Comparison of ENCODE assay signal across 17 cellular contexts in genomic region chr12:15157200-15157599, GRCh38.
DNase-seq lines count a peak whose midpoint lies in the region; ATAC-seq, FAIRE-seq and TF ChIP-seq lines count a peak whose summit lies in the region.
"Had no signal": no experiment of that assay in that cellular context is flagged by ENCODE, and none has a peak within 500 bp of the region (broad histone marks: within the 10 kb centered on the region; RNA-seq: fewer than 3 reads in every experiment).

No MANE protein-coding gene starts in this region.

- TF ChIP-seq RAD21 in K562 (CRISPR knock-in tag; conservative IDR thresholded peaks at IDR 0.05 in 1 of 2, IDR thresholded peaks at IDR 0.05 in 1 of 2) = no peak

- CTCF ChIA-PET in K562 (lab: Yijun Ruan, JAX; ENCODE audit: low intra/inter-chr PET ratio) (no interaction called here), WTC11 (lab: Charles Lee) (interaction anchor here (6.0 kb wide), 1 partner anchor 64 kb away, joined by 48 read pairs; the partner anchor contains the start of gene RERG)

- no peaks in the 10 kb centered on the region for H3K4me1 Mint-ChIP-seq in WTC11
- H3K4me1 Mint-ChIP-seq: activated CD4-positive, alpha-beta T cell treated with anti-CD3 and anti-CD28 coated beads for 36 hours; activated naive CD4-positive, alpha-beta T cell treated with anti-CD3 and anti-CD28 coated beads, Interleukin-2, amount 10 ng/mL, durations not matched to agents 7 days and 5 days had no signal

- no peak for TF ChIP-seq CTCF in K562 (IDR thresholded peaks at IDR 0.05 in 2 of 3, conservative IDR thresholded peaks at IDR 0.05 in 1 of 3; ENCODE audit: insufficient read depth in 2 of 3, low read depth in 1 of 3, low read length in 3 of 3)
- no peak for TF ChIP-seq CTCF in parathyroid adenoma (IDR thresholded peaks at IDR 0.05)
- TF ChIP-seq CTCF in tibial nerve (IDR thresholded peaks at IDR 0.05) = no peak
- TF ChIP-seq CTCF in WTC11 (IDR thresholded peaks at IDR 0.05) = no peak

- POLR2A ChIA-PET in K562 (lab: Yijun Ruan, JAX) (no interaction called here), WTC11 (lab: Charles Lee) (interaction anchor here (0.9 kb wide), 1 partner anchor 492 kb away, joined by 3 read pairs; no protein-coding TSS in a partner anchor)

- WGBS in K562 (ENCODE audit: insufficient coverage, low coverage, missing lambda C conversion rate) = 0% methylated on average over 1 of the region's 1 CpG
- WGBS in tibial nerve, 2 donors = 15 to 26% methylated on average over 1 of the region's 1 CpG

- TF ChIP-seq POLR2A in K562 (conservative IDR thresholded peaks at IDR 0.05) (no peak), tibial nerve (IDR thresholded peaks at IDR 0.05) (no peak)

- H3K36me3 ChIP-seq in K562 (ENCODE audit: control insufficient read depth, insufficient read depth, low read length) (no peaks in the 10 kb centered on the region), parathyroid adenoma (ENCODE audit: control insufficient read depth, insufficient read depth, low read length) (no peaks in the 10 kb centered on the region), tibial nerve (no peaks in the 10 kb centered on the region)

- H3K9me3 ChIP-seq in K562 (replicated peaks; ENCODE audit: control insufficient read depth, insufficient read depth, low read depth, low read length) (no peaks in the 10 kb centered on the region), parathyroid adenoma (ENCODE audit: control insufficient read depth, low read length) (no peaks in the 10 kb centered on the region), tibial nerve (no peaks in the 10 kb centered on the region)

- H3K9me3 Mint-ChIP-seq in WTC11 = no peaks in the 10 kb centered on the region
- H3K9me3 Mint-ChIP-seq: activated naive CD4-positive, alpha-beta T cell treated with anti-CD3 and anti-CD28 coated beads, Interleukin-2, amount 10 ng/mL, durations not matched to agents 7 days and 5 days had no signal

- H3K27ac Mint-ChIP-seq in WTC11 = no peak overlapping the region
- H3K27ac Mint-ChIP-seq: activated CD4-positive, alpha-beta T cell treated with anti-CD3 and anti-CD28 coated beads for 36 hours; activated naive CD4-positive, alpha-beta T cell treated with anti-CD3 and anti-CD28 coated beads, Interleukin-2, amount 10 ng/mL, durations not matched to agents 7 days and 5 days had no signal

- BruUV-seq in K562 (replicated peaks; lab: Mats Ljungman, UMichigan) = no TSS peak

- no peaks in the 10 kb centered on the region for H4K20me1 ChIP-seq in K562 (replicated peaks; ENCODE audit: control insufficient read depth, insufficient read depth, low read length)

- H3K36me3 Mint-ChIP-seq in WTC11 = no peaks in the 10 kb centered on the region
- H3K36me3 Mint-ChIP-seq: activated naive CD4-positive, alpha-beta T cell treated with anti-CD3 and anti-CD28 coated beads, Interleukin-2, amount 10 ng/mL, durations not matched to agents 7 days and 5 days had no signal

- H3K27ac ChIP-seq in K562 (ENCODE audit: extremely low read depth, low read depth, low read length) = no peak overlapping the region
- H3K27ac ChIP-seq in parathyroid adenoma = peak overlapping the region; percentile 31
- peak overlapping the region in 3 of 4 donors; percentile 9 to 41 (median 11) for H3K27ac ChIP-seq in tibial nerve
- H3K27ac ChIP-seq: epithelial cell of prostate, PC-9 had no signal

- H3K27me3 Mint-ChIP-seq in WTC11 (ENCODE audit: low read depth) = no peaks in the 10 kb centered on the region
- H3K27me3 Mint-ChIP-seq: activated CD4-positive, alpha-beta T cell treated with anti-CD3 and anti-CD28 coated beads for 36 hours had no signal

- H2AFZ ChIP-seq in K562 (ENCODE audit: low read depth, low read length) (no peak overlapping the region), parathyroid adenoma (no peak overlapping the region)
- H2AFZ ChIP-seq: PC-9 had no signal

- no peak overlapping the region for H3K4me3 ChIP-seq in K562
- no peak overlapping the region for H3K4me3 ChIP-seq in parathyroid adenoma (ENCODE audit: low read depth, low read length)
- H3K4me3 ChIP-seq in tibial nerve = no peak overlapping the region
- H3K4me3 ChIP-seq: PC-9 had no signal

- in situ Hi-C loops in K562 (cut with MboI) = no loop called here

- DNase-seq in K562 (ENCODE audit: extremely low read depth in 1 of 4, low spot score in 3 of 4) (no peak), iris pigment epithelial cell (ENCODE audit: low read depth) (peak; percentile 31), tibial nerve (ENCODE audit: low spot score in 2 of 2) (no peak), DMS 273 (lab: John Stamatoyannopoulos, UW; ENCODE audit: unreplicated experiment) (no peak), WTC11 (ENCODE audit: low spot score) (no peak)
- DNase-seq: activated CD4-positive, alpha-beta T cell treated with anti-CD3 and anti-CD28 coated beads for 36 hours; activated naive CD4-positive, alpha-beta T cell treated with anti-CD3 and anti-CD28 coated beads, Interleukin-2, amount 10 ng/mL, durations not matched to agents 7 days and 5 days; cerebellar nuclear complex; foreskin melanocyte; NCI-H1092 treated with DMSO at 0.1 percent for 48 hours; NCI-H2029 treated with DMSO at 0.1 percent for 48 hours; PC-9 had no signal

- intact Hi-C loops in K562 (cut with micrococcal nuclease) = no loop called here

- H3K27me3 ChIP-seq in K562 (ENCODE audit: control insufficient read depth in 2 of 2, insufficient read depth in 2 of 2, low read length in 2 of 2) (no peaks in the 10 kb centered on the region), parathyroid adenoma (ENCODE audit: control insufficient read depth, insufficient read depth, low read length) (no peaks in the 10 kb centered on the region), tibial nerve (no peaks in the 10 kb centered on the region)

- H3K9ac ChIP-seq in K562 (ENCODE audit: insufficient read depth in 1 of 2, low read depth in 2 of 2, low read length in 2 of 2) (no peak overlapping the region), parathyroid adenoma (no peak overlapping the region)

- H3K4me3 Mint-ChIP-seq in WTC11 = no peak overlapping the region
- H3K4me3 Mint-ChIP-seq: activated CD4-positive, alpha-beta T cell treated with anti-CD3 and anti-CD28 coated beads for 36 hours; activated naive CD4-positive, alpha-beta T cell treated with anti-CD3 and anti-CD28 coated beads, Interleukin-2, amount 10 ng/mL, durations not matched to agents 7 days and 5 days had no signal

- H3K4me1 ChIP-seq in K562 (replicated peaks in 1 of 2; ENCODE audit: control insufficient read depth in 2 of 2, insufficient read depth in 2 of 2, low read length in 2 of 2) (no peaks in the 10 kb centered on the region), parathyroid adenoma (peaks cover 20% of the 10 kb centered on the region), tibial nerve (peaks cover 0 to 19% (median 3%) of the 10 kb centered on the region in 4 donors)

- H3K9me1 ChIP-seq in K562 (ENCODE audit: control insufficient read depth, insufficient read depth, low read length) = no peaks in the 10 kb centered on the region

- TF ChIP-seq EP300 in K562 (IDR thresholded peaks at IDR 0.05; ENCODE audit: low read length) (no peak), tibial nerve (IDR thresholded peaks at IDR 0.05) (no peak)

- no peaks in the 10 kb centered on the region for H3K79me2 ChIP-seq in K562 (ENCODE audit: control insufficient read depth, insufficient read depth, low read length)
- H3K79me2 ChIP-seq in parathyroid adenoma = no peaks in the 10 kb centered on the region

- no peak overlapping the region for H3K4me2 ChIP-seq in K562 (ENCODE audit: insufficient read depth, low read length)
- H3K4me2 ChIP-seq in parathyroid adenoma (ENCODE audit: low read length) = no peak overlapping the region
- H3K4me2 ChIP-seq: PC-9 had no signal

- no peak for FAIRE-seq in K562 (lab: Jason Lieb, UNC)
- FAIRE-seq: astrocyte, H1 had no signal

- ATAC-seq in K562 (no peak), GM19395 (IDR thresholded peaks at IDR 0.05; ENCODE audit: unreplicated experiment) (no peak), WTC11 (no peak)
- ATAC-seq: activated CD4-positive, alpha-beta T cell treated with anti-CD3 and anti-CD28 coated beads for 36 hours had no signal

TF ChIP-seq in WTC11, 78 proteins besides CTCF, POLR2A, EP300 and RAD21 (continues in another document):
- TF ChIP-seq ZBTB21 (CRISPR knock-in tag; IDR thresholded peaks at IDR 0.05; ENCODE audit: borderline replicate concordance) (no peak), IRF2 (CRISPR knock-in tag; IDR thresholded peaks at IDR 0.05; ENCODE audit: borderline replicate concordance, low read depth) (no peak), ZNF317 (CRISPR knock-in tag; IDR thresholded peaks at IDR 0.05; ENCODE audit: borderline replicate concordance, low read depth) (no peak), TP53 (CRISPR knock-in tag; IDR thresholded peaks at IDR 0.05) (no peak), SMAD4 (CRISPR knock-in tag; IDR thresholded peaks at IDR 0.05) (no peak), ZNF671 (CRISPR knock-in tag; IDR thresholded peaks at IDR 0.05) (no peak), SMAD3 (CRISPR knock-in tag; IDR thresholded peaks at IDR 0.05; ENCODE audit: borderline replicate concordance) (no peak), GABPB1 (CRISPR knock-in tag; IDR thresholded peaks at IDR 0.05) (no peak), TEAD4 (CRISPR knock-in tag; IDR thresholded peaks at IDR 0.05) (no peak), NR2C2 (CRISPR knock-in tag; IDR thresholded peaks at IDR 0.05) (no peak)
- TF ChIP-seq, protein P1, sequence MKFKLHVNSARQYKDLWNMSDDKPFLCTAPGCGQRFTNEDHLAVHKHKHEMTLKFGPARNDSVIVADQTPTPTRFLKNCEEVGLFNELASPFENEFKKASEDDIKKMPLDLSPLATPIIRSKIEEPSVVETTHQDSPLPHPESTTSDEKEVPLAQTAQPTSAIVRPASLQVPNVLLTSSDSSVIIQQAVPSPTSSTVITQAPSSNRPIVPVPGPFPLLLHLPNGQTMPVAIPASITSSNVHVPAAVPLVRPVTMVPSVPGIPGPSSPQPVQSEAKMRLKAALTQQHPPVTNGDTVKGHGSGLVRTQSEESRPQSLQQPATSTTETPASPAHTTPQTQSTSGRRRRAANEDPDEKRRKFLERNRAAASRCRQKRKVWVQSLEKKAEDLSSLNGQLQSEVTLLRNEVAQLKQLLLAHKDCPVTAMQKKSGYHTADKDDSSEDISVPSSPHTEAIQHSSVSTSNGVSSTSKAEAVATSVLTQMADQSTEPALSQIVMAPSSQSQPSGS (CRISPR knock-in tag; IDR thresholded peaks at IDR 0.05; ENCODE audit: borderline replicate concordance, low read depth) = no peak
